In genomic region chr9:19230356-19231125, GRCh38 we compare ENCODE assay signal across 8 cellular contexts. TPM values are rescaled to one million over a fixed set of nuclear protein-coding genes. Genes with fewer than 3 reads are reported as not detected.
DNase-seq lines count a peak whose midpoint lies in the region; ATAC-seq and TF ChIP-seq lines count a peak whose summit lies in the region.

Gene DENND4C (plus strand): TSS chr9:19230693. CDS start chr9:19276175, 45,482 bp downstream.

- no peaks in the 10 kb centered on the region for H4K20me1 ChIP-seq in OCI-LY1 (ENCODE audit: insufficient read depth, low read length)

- peaks cover 46% of the 10 kb centered on the region for H3K79me2 ChIP-seq in OCI-LY1 (ENCODE audit: insufficient read depth, low read length)

- peak within 1 kb of the TSS; percentile 95 for H3K9ac ChIP-seq in OCI-LY1 (ENCODE audit: low read length)

- H3K4me3 ChIP-seq in OCI-LY1 (ENCODE audit: low read depth, low read length, poor library complexity, severe bottlenecking) (peak within 1 kb of the TSS; percentile 97), epithelial cell of proximal tubule (ENCODE audit: low read depth, low read length) (peak within 1 kb of the TSS; percentile 96)

- H3K9me3 ChIP-seq in OCI-LY1 (ENCODE audit: low read length), result no peaks in the 10 kb centered on the region

- peak within 1 kb of the TSS; percentile 84 for H3K27ac ChIP-seq in OCI-LY1 (ENCODE audit: low read depth, low read length, poor library complexity, severe bottlenecking)

- ATAC-seq in GM21381 (IDR thresholded peaks at IDR 0.05; ENCODE audit: unreplicated experiment), result peak; percentile 77

- TF ChIP-seq CTCF in OCI-LY1 (IDR thresholded peaks at IDR 0.05; ENCODE audit: low read length) (no peak), epithelial cell of proximal tubule (conservative IDR thresholded peaks at IDR 0.05; ENCODE audit: low read depth, low read length) (no peak)

- H3K9me2 ChIP-seq in OCI-LY1 (ENCODE audit: low read depth, low read length), result no peaks in the 10 kb centered on the region

- H3K4me1 ChIP-seq in OCI-LY1 (ENCODE audit: insufficient read depth, low read length, severe bottlenecking), result peaks cover 28% of the 10 kb centered on the region

- peak within 1 kb of the TSS; percentile 85 for H3K4me2 ChIP-seq in OCI-LY1 (ENCODE audit: low read length)

- peak within 1 kb of the TSS; percentile 22; the same call in 1 of the 2 replicates for H2AFZ ChIP-seq in OCI-LY1 (ENCODE audit: low read length)

- H3K27me3 ChIP-seq in OCI-LY1 (ENCODE audit: insufficient read depth, low read length), result no peaks in the 10 kb centered on the region

- DNase-seq in DMS 273 (lab: John Stamatoyannopoulos, UW; ENCODE audit: unreplicated experiment) (peak; percentile 96), HUDEP-2 (lab: John Stamatoyannopoulos, UW; ENCODE audit: unreplicated experiment in 76 of 76) (peak in 72 of 76 experiments; percentile 10 to 90 (median 76)), activated T-cell treated with anti-CD3 and anti-CD28 coated beads for 24 hours (ENCODE audit: low read depth) (peak; percentile 63), epithelial cell of proximal tubule (ENCODE audit: low read depth) (no peak), mucosa of gallbladder (ENCODE audit: low spot score) (peak; percentile 87)
- DNase-seq in stimulated activated CD8-positive, alpha-beta memory T cell treated with anti-CD3 and anti-CD28 coated beads, Interleukin-4, amount 100 ng/mL, for 4 hours (ENCODE audit: low read depth in 2 of 2, low spot score in 1 of 2), result peak; percentile 48 to 49

- H3F3A ChIP-seq in OCI-LY1 (ENCODE audit: insufficient read depth, low read length), result no peaks in the 10 kb centered on the region

- H3K36me3 ChIP-seq in OCI-LY1 (ENCODE audit: insufficient read depth, low read length), result no peaks in the 10 kb centered on the region

RNA-seq across cellular contexts. Expression of gene DENND4C, which starts in this region (rescaled TPM):
- total RNA-seq in epithelial cell of proximal tubule (31.4 and 32.4 TPM in 2 replicates), mucosa of gallbladder (55.6 TPM)
